Comparison of ENCODE assay signal across 1 cellular context in genomic region chr5:38422622-38423021, GRCh38.
TF ChIP-seq lines count a peak whose summit lies in the region.

No MANE protein-coding gene starts in this region.

TF ChIP-seq in IMR-90, 13 proteins besides CTCF, POLR2A, EP300 and RAD21 (continued from another document):
- TF ChIP-seq CHD1 (IDR thresholded peaks at IDR 0.05; ENCODE audit: low read depth, low read length) (no peak), SMC3 (IDR thresholded peaks at IDR 0.05; ENCODE audit: low read depth, low read length) (no peak), BHLHE40 (IDR thresholded peaks at IDR 0.05; ENCODE audit: low read depth, low read length) (no peak)
